8 cellular contexts compared by ENCODE assay signal in the genomic region with DNA sequence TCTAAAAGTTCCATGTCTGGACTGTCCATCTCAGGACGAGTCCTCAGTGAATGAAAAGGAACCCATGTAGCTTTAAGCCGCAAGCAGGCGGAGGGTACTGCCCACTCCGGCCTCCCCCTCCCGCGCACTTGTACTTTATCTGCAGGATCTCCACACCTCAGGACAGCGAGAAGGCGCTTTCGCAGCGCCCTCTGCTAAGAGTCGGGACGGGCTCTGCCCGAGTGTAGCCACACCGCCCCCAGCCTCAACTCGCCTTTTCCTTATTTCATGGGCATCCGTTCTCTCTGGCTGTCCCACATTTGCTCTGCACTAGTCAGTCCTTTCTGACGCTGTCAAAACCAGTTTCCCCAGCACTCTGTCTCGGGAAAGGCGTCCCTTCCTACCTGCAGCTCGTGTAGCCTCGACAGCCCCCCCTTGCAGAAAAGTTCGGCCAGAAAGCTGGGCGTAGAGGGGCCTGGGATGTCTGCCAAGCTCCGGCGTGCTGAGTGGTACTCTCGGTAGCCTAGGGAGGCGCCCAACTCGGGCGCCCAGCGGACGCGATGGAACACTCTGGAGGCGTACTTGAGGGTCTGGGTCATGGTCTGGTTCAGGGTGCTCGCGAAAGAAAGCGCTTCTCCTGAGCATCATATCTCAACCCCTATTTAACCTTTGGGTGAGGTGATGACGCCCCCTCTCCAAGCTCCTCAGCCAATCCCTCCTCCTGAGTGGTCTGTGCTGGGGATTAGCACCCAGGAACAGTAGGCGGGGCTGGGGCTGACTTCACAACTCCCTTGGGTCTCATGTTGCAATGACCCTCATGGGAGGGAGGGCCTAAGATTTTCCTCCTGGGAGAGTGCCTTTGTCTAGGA. TPM values are rescaled to one million over a fixed set of nuclear protein-coding genes. Genes with fewer than 3 reads are reported as not detected.
DNase-seq lines count a peak whose midpoint lies in the region; ATAC-seq and TF ChIP-seq lines count a peak whose summit lies in the region.

A gene with protein sequence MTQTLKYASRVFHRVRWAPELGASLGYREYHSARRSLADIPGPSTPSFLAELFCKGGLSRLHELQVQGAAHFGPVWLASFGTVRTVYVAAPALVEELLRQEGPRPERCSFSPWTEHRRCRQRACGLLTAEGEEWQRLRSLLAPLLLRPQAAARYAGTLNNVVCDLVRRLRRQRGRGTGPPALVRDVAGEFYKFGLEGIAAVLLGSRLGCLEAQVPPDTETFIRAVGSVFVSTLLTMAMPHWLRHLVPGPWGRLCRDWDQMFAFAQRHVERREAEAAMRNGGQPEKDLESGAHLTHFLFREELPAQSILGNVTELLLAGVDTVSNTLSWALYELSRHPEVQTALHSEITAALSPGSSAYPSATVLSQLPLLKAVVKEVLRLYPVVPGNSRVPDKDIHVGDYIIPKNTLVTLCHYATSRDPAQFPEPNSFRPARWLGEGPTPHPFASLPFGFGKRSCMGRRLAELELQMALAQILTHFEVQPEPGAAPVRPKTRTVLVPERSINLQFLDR (minus strand): TSS at position 615 of the 848 bp plus-strand sequence. CDS start 37 bp downstream, at position 578.

- CTCF ChIA-PET in activated CD8-positive, alpha-beta memory T cell treated with anti-CD3 and anti-CD28 coated beads for 36 hours (lab: Charles Lee), result interaction anchor here (0.6 to 4.0 kb wide), 4 partner anchors 10 to 647 kb away, joined by 3 to 28 read pairs (median 7); a partner anchor contains a TSS

- peaks cover 7 to 45% (median 36%) of the 10 kb centered on the region in 7 donors for H3K27me3 ChIP-seq in spleen (replicated peaks in 1 of 7)

- 5 to 11% (median 9%) methylated on average over 33 to 38 of the region's 38 CpGs for WGBS in spleen, 5 donors

- H3K9me3 ChIP-seq in spleen, result no peaks in the 10 kb centered on the region

- peaks cover 27 to 48% (median 39%) of the 10 kb centered on the region in 6 donors for H3K4me1 ChIP-seq in spleen

- intact Hi-C loops in Right ventricle myocardium inferior (cut with DNase I), result no loop called here
- intact Hi-C loops in cardiac septum (cut with DNase I), result no loop called here
- intact Hi-C loops in left ventricle myocardium superior (cut with micrococcal nuclease), result no loop called here
- intact Hi-C loops in spleen (cut with DNase I; ENCODE audit: low total_unique reads), result no loop called here

- POLR2A ChIA-PET in activated CD8-positive, alpha-beta memory T cell treated with anti-CD3 and anti-CD28 coated beads for 36 hours (lab: Charles Lee), result interaction anchor here (1.8 kb wide), 1 partner anchor 10 kb away, joined by 6 read pairs; no protein-coding TSS in a partner anchor

- peak; percentile 72 for DNase-seq in Right ventricle myocardium inferior (ENCODE audit: missing footprints)
- DNase-seq in cardiac septum (ENCODE audit: low spot score), result no peak
- peak; percentile 57 for DNase-seq in left ventricle myocardium superior
- DNase-seq in spleen, result no peak
- DNase-seq in Ammon's horn (ENCODE audit: low spot score), result no peak

- no peak for TF ChIP-seq CTCF in spleen (IDR thresholded peaks at IDR 0.05 in 8 of 11, conservative IDR thresholded peaks at IDR 0.05 in 3 of 11)

- TF ChIP-seq POLR2A in spleen (IDR thresholded peaks at IDR 0.05), result no peak

- peak within 1 kb of the TSS; percentile 12 to 76 (median 50) for H3K4me3 ChIP-seq in spleen

- ATAC-seq in Right ventricle myocardium inferior (no peak), left ventricle myocardium superior (peak; percentile 24), GM19328 (IDR thresholded peaks at IDR 0.05; ENCODE audit: unreplicated experiment) (no peak), GM18858 (IDR thresholded peaks at IDR 0.05; ENCODE audit: unreplicated experiment) (no peak)

- H3K36me3 ChIP-seq in spleen, result peaks cover 0 to 28% (median 1%) of the 10 kb centered on the region in 6 donors

- no peak within 1 kb of the TSS for H3K27ac ChIP-seq in spleen

RNA-seq across cellular contexts. Expression of the gene that starts here (rescaled TPM):
- total RNA-seq in Right ventricle myocardium inferior (0.49 TPM), cardiac septum (0.24 TPM), left ventricle myocardium superior (not detected), spleen (1 to 10 TPM in 2 of 7 donors, under 1 TPM in 5; 0.23 to 1.5 (median 0.47) TPM)
- total RNA-seq in activated CD8-positive, alpha-beta memory T cell treated with anti-CD3 and anti-CD28 coated beads for 36 hours, result 10 to 100 TPM; 10.8 to 11.4 TPM
- under 1 TPM; 0.20 to 0.48 (median 0.30) TPM for polyA plus RNA-seq in spleen

Comparison
In these comparisons a context has a peak if more than half of its experiments do, and no peak if none do; other contexts are left out.
1. Peak in DNase-seq in Right ventricle myocardium inferior; RNA of the gene not detected or under 1 TPM.
2. Peak in DNase-seq and ATAC-seq in left ventricle myocardium superior; RNA of the gene not detected or under 1 TPM.